Comparison of ENCODE assay signal across 12 cellular contexts in the genomic region with DNA sequence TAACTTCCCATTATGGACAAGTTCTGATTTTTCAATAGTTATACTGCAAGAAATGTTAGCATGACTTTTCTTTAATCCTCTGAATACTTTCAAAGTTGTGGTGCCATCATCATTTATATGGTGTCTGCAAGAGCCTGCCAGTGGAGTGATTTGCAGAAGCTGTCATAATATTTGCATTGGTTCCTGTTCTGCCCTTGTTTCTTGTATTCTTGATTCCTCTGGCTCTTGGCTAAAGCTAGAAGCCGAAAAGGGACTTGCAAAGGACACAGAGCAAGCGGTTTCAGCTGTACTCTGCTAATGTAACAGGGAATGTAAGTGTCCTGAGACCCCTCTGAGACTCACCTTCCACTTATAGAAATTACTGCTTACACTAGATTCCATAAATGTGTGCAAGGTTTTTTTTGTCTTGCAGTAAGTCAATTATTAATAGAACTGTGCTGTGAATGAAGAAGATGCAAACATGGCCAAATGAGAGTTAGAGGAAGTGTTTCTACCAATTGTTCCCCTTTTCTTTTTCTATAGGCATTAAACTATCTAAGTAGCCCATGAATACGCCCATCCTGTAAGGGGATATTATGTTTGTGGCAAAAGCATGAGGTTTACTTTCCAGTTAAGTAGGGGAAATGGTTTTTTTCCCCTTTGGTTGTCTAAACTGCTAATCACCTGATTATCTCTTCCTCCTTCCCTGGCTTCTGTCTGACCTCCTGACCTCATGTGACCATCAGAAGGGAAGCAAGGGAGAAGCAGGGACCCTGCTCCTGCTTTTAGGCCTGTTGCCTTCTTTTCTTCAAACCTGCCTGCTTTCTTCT. TPM values are rescaled to one million over a fixed set of nuclear protein-coding genes. Genes with fewer than 3 reads are reported as not detected.
DNase-seq lines count a peak whose midpoint lies in the region; ATAC-seq, FAIRE-seq and TF ChIP-seq lines count a peak whose summit lies in the region.
"Had no signal": no experiment of that assay in that cellular context is flagged by ENCODE, and none has a peak within 500 bp of the region (broad histone marks: within the 10 kb centered on the region; RNA-seq: fewer than 3 reads in every experiment).

No MANE protein-coding gene starts in this region.

- no peaks in the 10 kb centered on the region for H3K9me3 Mint-ChIP-seq in IgD-negative memory B cell
- H3K9me3 Mint-ChIP-seq in effector memory CD8-positive, alpha-beta T cell, result no peaks in the 10 kb centered on the region
- H3K9me3 Mint-ChIP-seq in activated naive CD4-positive, alpha-beta T cell treated with anti-CD3 and anti-CD28 coated beads for 36 hours, result no peaks in the 10 kb centered on the region
- H3K9me3 Mint-ChIP-seq in Caco-2 (ENCODE audit: unreplicated experiment), result no peaks in the 10 kb centered on the region
- H3K9me3 Mint-ChIP-seq: activated CD4-positive, alpha-beta memory T cell treated with anti-CD3 and anti-CD28 coated beads, Interleukin-2, amount 10 ng/mL, durations not matched to agents 7 days and 5 days had no signal

- in situ Hi-C loops in HepG2 (cut with HindIII; ENCODE audit: extremely low pct_ligation_motif_present, low pct_unique_long_range_greater_than_20kb), result no loop called here

- no peak overlapping the region for H3K9ac ChIP-seq in liver (ENCODE audit: low read depth in 1 of 2, low read length in 2 of 2)
- H3K9ac ChIP-seq in HepG2 (ENCODE audit: insufficient read depth, low read depth, low read length), result no peak overlapping the region

- WGBS in liver, result 62% methylated on average over 3 of the region's 3 CpGs
- 18% methylated on average over 3 of the region's 3 CpGs for WGBS in HepG2 (ENCODE audit: low lambda C conversion rate)

- no peak overlapping the region for H3K4me2 ChIP-seq in HepG2 (ENCODE audit: low read depth, low read length)
- H3K4me2 ChIP-seq: A549 had no signal

- H3K4me3 Mint-ChIP-seq in IgD-negative memory B cell, result peak overlapping the region; percentile 53 to 82 (median 72)
- no peak overlapping the region for H3K4me3 Mint-ChIP-seq in effector memory CD8-positive, alpha-beta T cell
- no peak overlapping the region for H3K4me3 Mint-ChIP-seq in activated naive CD4-positive, alpha-beta T cell treated with anti-CD3 and anti-CD28 coated beads for 36 hours
- H3K4me3 Mint-ChIP-seq in Caco-2 (ENCODE audit: unreplicated experiment), result no peak overlapping the region
- H3K4me3 Mint-ChIP-seq: activated CD4-positive, alpha-beta memory T cell treated with anti-CD3 and anti-CD28 coated beads, Interleukin-2, amount 10 ng/mL, durations not matched to agents 7 days and 5 days had no signal

- H3K27ac ChIP-seq in liver (ENCODE audit: low read depth in 1 of 2, low read length in 2 of 2) (peak overlapping the region; percentile 2 to 30), HepG2 (ENCODE audit: extremely low read length, insufficient read depth, low read length) (no peak overlapping the region)
- H3K27ac ChIP-seq: A549, foreskin keratinocyte had no signal

- TF ChIP-seq EP300 in HepG2 (IDR thresholded peaks at IDR 0.05; ENCODE audit: low read depth in 2 of 2, low read length in 2 of 2) (no peak), HepG2 (CRISPR knock-in tag; IDR thresholded peaks at IDR 0.05; ENCODE audit: borderline replicate concordance) (no peak)

- TF ChIP-seq POLR2A in HepG2 (IDR thresholded peaks at IDR 0.05; ENCODE audit: insufficient read depth in 1 of 2, low read depth in 2 of 2, low read length in 2 of 2), result no peak

- no peak for ATAC-seq in HepG2
- ATAC-seq in effector memory CD8-positive, alpha-beta T cell (replicated peaks), result peak; percentile 22
- ATAC-seq: A549, foreskin keratinocyte had no signal

- FAIRE-seq in HepG2 (lab: Jason Lieb, UNC), result no peak
- FAIRE-seq: A549 had no signal

- H3K27ac Mint-ChIP-seq in IgD-negative memory B cell, result peak overlapping the region; percentile 78 to 97 (median 87)
- no peak overlapping the region for H3K27ac Mint-ChIP-seq in effector memory CD8-positive, alpha-beta T cell
- H3K27ac Mint-ChIP-seq in activated naive CD4-positive, alpha-beta T cell treated with anti-CD3 and anti-CD28 coated beads for 36 hours, result no peak overlapping the region
- H3K27ac Mint-ChIP-seq in Caco-2 (ENCODE audit: unreplicated experiment), result no peak overlapping the region
- H3K27ac Mint-ChIP-seq: activated CD4-positive, alpha-beta memory T cell treated with anti-CD3 and anti-CD28 coated beads, Interleukin-2, amount 10 ng/mL, durations not matched to agents 7 days and 5 days had no signal

- intact Hi-C loops in HepG2 (cut with micrococcal nuclease; ENCODE audit: unreplicated experiment) (no loop called here), Caco-2 (cut with micrococcal nuclease; ENCODE audit: unreplicated experiment) (no loop called here)
- intact Hi-C loops in activated naive CD4-positive, alpha-beta T cell treated with anti-CD3 and anti-CD28 coated beads for 36 hours (cut with micrococcal nuclease), result no loop called here

- H3K27me3 Mint-ChIP-seq in IgD-negative memory B cell (peaks cover 1% of the 10 kb centered on the region), Caco-2 (ENCODE audit: insufficient read depth, unreplicated experiment) (no peaks in the 10 kb centered on the region)
- peaks cover 0 to 25% of the 10 kb centered on the region in 2 donors for H3K27me3 Mint-ChIP-seq in effector memory CD8-positive, alpha-beta T cell
- peaks cover 24% of the 10 kb centered on the region for H3K27me3 Mint-ChIP-seq in activated naive CD4-positive, alpha-beta T cell treated with anti-CD3 and anti-CD28 coated beads for 36 hours (ENCODE audit: low read depth)
- H3K27me3 Mint-ChIP-seq: activated CD4-positive, alpha-beta memory T cell treated with anti-CD3 and anti-CD28 coated beads, Interleukin-2, amount 10 ng/mL, durations not matched to agents 7 days and 5 days had no signal

- H3K9me3 ChIP-seq in liver (ENCODE audit: control insufficient read depth in 4 of 4, low read length in 3 of 4) (no peaks in the 10 kb centered on the region), HepG2 (ENCODE audit: low read length) (no peaks in the 10 kb centered on the region), Caco-2 (no peaks in the 10 kb centered on the region)
- H3K9me3 ChIP-seq: A549 had no signal

- BruUV-seq in HepG2 (replicated peaks; lab: Mats Ljungman, UMichigan), result no TSS peak
- no TSS peak for BruUV-seq in Caco-2 (replicated peaks; lab: Mats Ljungman, UMichigan)

- no peaks in the 10 kb centered on the region for H3K36me3 ChIP-seq in liver (ENCODE audit: control insufficient read depth in 4 of 4, insufficient read depth in 3 of 4, low read depth in 1 of 4, low read length in 3 of 4)
- H3K36me3 ChIP-seq in HepG2 (replicated peaks in 1 of 2; ENCODE audit: control insufficient read depth in 1 of 2, insufficient read depth in 2 of 2, low read length in 2 of 2), result no peaks in the 10 kb centered on the region
- no peaks in the 10 kb centered on the region for H3K36me3 ChIP-seq in Caco-2 (ENCODE audit: control insufficient read depth, insufficient read depth, low read length)

- peaks cover 1 to 4% (median 3%) of the 10 kb centered on the region in 4 donors for H3K4me1 ChIP-seq in liver (ENCODE audit: control insufficient read depth in 4 of 4, insufficient read depth in 4 of 4, low read length in 3 of 4)
- peaks cover 5% of the 10 kb centered on the region for H3K4me1 ChIP-seq in HepG2 (ENCODE audit: insufficient read depth, low read length)
- H3K4me1 ChIP-seq in Caco-2, result 0 out of 2 replicates have a peak, but pooled peaks cover 6% of the 10 kb centered on the region
- H3K4me1 ChIP-seq: A549, foreskin keratinocyte had no signal

- DNase-seq in HepG2 (ENCODE audit: low spot score), result no peak
- DNase-seq in effector memory CD8-positive, alpha-beta T cell, result no peak
- no peak for DNase-seq in activated naive CD4-positive, alpha-beta T cell treated with anti-CD3 and anti-CD28 coated beads for 36 hours
- no peak for DNase-seq in NCI-H146 treated with DMSO at 0.1 percent for 48 hours (lab: John Stamatoyannopoulos, UW; ENCODE audit: unreplicated experiment)
- DNase-seq in Caco-2, result no peak
- no peak for DNase-seq in NCI-H748 (lab: John Stamatoyannopoulos, UW; ENCODE audit: unreplicated experiment)
- DNase-seq: activated CD4-positive, alpha-beta memory T cell treated with anti-CD3 and anti-CD28 coated beads, Interleukin-2, amount 10 ng/mL, durations not matched to agents 7 days and 5 days; foreskin keratinocyte; NCI-H510A had no signal

- H3K27me3 ChIP-seq in liver (ENCODE audit: control insufficient read depth in 4 of 4, insufficient read depth in 4 of 4, low read length in 3 of 4) (no peaks in the 10 kb centered on the region), HepG2 (ENCODE audit: control insufficient read depth in 1 of 2, insufficient read depth in 2 of 2, low read length in 2 of 2) (no peaks in the 10 kb centered on the region), Caco-2 (replicated peaks; ENCODE audit: control insufficient read depth, insufficient read depth, low read length) (no peaks in the 10 kb centered on the region)

- TF ChIP-seq CTCF in liver (IDR thresholded peaks at IDR 0.05; ENCODE audit: low read depth, low read length, missing input control) (no peak), HepG2 (CRISPR knock-in tag; IDR thresholded peaks at IDR 0.05) (no peak), Caco-2 (IDR thresholded peaks at IDR 0.05; ENCODE audit: insufficient read depth in 1 of 2, low read depth in 1 of 2, low read length in 1 of 2, severe bottlenecking in 1 of 2, unreplicated experiment in 1 of 2) (no peak)

- CTCF ChIA-PET in HepG2 (lab: Yijun Ruan, JAX; ENCODE audit: low intra/inter-chr PET ratio, low total read pairs) (no interaction called here), Caco-2 (lab: Charles Lee) (no interaction called here)
- CTCF ChIA-PET in activated naive CD4-positive, alpha-beta T cell treated with anti-CD3 and anti-CD28 coated beads for 36 hours (lab: Charles Lee), result interaction anchor here (0.5 kb wide), 1 partner anchor 174 kb away, joined by 4 read pairs; no protein-coding TSS in a partner anchor

- TF ChIP-seq RAD21 in liver (IDR thresholded peaks at IDR 0.05) (no peak), HepG2 (CRISPR knock-in tag; IDR thresholded peaks at IDR 0.05) (no peak)

- POLR2A ChIA-PET in HepG2 (lab: Yijun Ruan, JAX), result no interaction called here
- POLR2A ChIA-PET in Caco-2 (lab: Charles Lee), result no interaction called here

- no peaks in the 10 kb centered on the region for H3K79me2 ChIP-seq in HepG2 (ENCODE audit: insufficient read depth, low read length)

- no peaks in the 10 kb centered on the region for H4K20me1 ChIP-seq in HepG2 (ENCODE audit: insufficient read depth, low read length)

- H2AFZ ChIP-seq in HepG2 (ENCODE audit: low read length), result no peak overlapping the region

- H3K4me1 Mint-ChIP-seq in IgD-negative memory B cell (peaks cover 31 to 51% (median 38%) of the 10 kb centered on the region in 3 donors), Caco-2 (ENCODE audit: low read depth, unreplicated experiment) (peaks cover 4% of the 10 kb centered on the region)
- H3K4me1 Mint-ChIP-seq in effector memory CD8-positive, alpha-beta T cell (ENCODE audit: low read depth in 2 of 2), result no peaks in the 10 kb centered on the region
- H3K4me1 Mint-ChIP-seq in activated naive CD4-positive, alpha-beta T cell treated with anti-CD3 and anti-CD28 coated beads for 36 hours (ENCODE audit: low read depth), result peaks cover 10% of the 10 kb centered on the region

- H3K36me3 Mint-ChIP-seq in IgD-negative memory B cell, result peaks cover 2% of the 10 kb centered on the region
- H3K36me3 Mint-ChIP-seq in effector memory CD8-positive, alpha-beta T cell (ENCODE audit: insufficient read depth), result no peaks in the 10 kb centered on the region
- H3K36me3 Mint-ChIP-seq in activated naive CD4-positive, alpha-beta T cell treated with anti-CD3 and anti-CD28 coated beads for 36 hours (ENCODE audit: low read depth), result no peaks in the 10 kb centered on the region
- peaks cover 2% of the 10 kb centered on the region for H3K36me3 Mint-ChIP-seq in Caco-2 (ENCODE audit: insufficient read depth, unreplicated experiment)

- H3K4me3 ChIP-seq in liver (ENCODE audit: low read depth in 1 of 3, low read length in 3 of 3) (no peak overlapping the region), HepG2 (replicated peaks in 1 of 3; ENCODE audit: insufficient read depth in 1 of 3, low read depth in 2 of 3, low read length in 3 of 3) (no peak overlapping the region), Caco-2 (ENCODE audit: low read depth, low read length) (no peak overlapping the region)
- H3K4me3 ChIP-seq: A549 had no signal

RNA-seq across cellular contexts. Expression of a gene that starts 5.3 kb away (rescaled TPM):
- total RNA-seq in liver (10 to 100 TPM; 12.0 to 20.3 TPM), HepG2 (2016; rRNA removed; fragmentation: Illumina TruSeq; extraction: Trizol) (40.2 and 47.4 TPM in 2 replicates), Caco-2 (2022) (7.7 and 9.3 TPM in 2 replicates)
- polyA plus RNA-seq in liver (10 to 100 TPM; 13.9 to 15.0 TPM), HepG2 (2011; rRNA removed) (27.9 and 29.4 TPM in 2 replicates), IgD-negative memory B cell (41.7 TPM)
- 18.4 and 26.2 TPM in 2 replicates for total RNA-seq in HepG2 (2016; cell fraction: cytosol; rRNA removed; fragmentation: Illumina TruSeq; extraction: Trizol; ENCODE audit: low read depth)
- 31.6 and 50.5 TPM in 2 replicates for total RNA-seq in HepG2 (2016; cell fraction: insoluble cytoplasmic fraction; rRNA removed; fragmentation: Illumina TruSeq; extraction: Trizol)
- 29.5 and 31.7 TPM in 2 replicates for total RNA-seq in HepG2 (2016; cell fraction: membrane; rRNA removed; fragmentation: Illumina TruSeq; extraction: Trizol)
- total RNA-seq in HepG2 (2016; cell fraction: nucleus; rRNA removed; fragmentation: Illumina TruSeq; extraction: Trizol), result 20.3 and 23.7 TPM in 2 replicates
- 19.8 and 23.1 TPM in 2 replicates for polyA plus RNA-seq in HepG2 (2011; cell fraction: cytosol; rRNA removed)
- 15.5 and 18.9 TPM in 2 replicates for polyA plus RNA-seq in HepG2 (2011; cell fraction: nucleus; rRNA removed)
- 20.8 and 21.2 TPM in 2 replicates for polyA plus RNA-seq in HepG2 (2012)
- 18.4 and 23.4 TPM in 2 replicates for polyA plus RNA-seq in HepG2 (2016; cell fraction: cytosol; fragmentation: Illumina TruSeq; extraction: Trizol; ENCODE audit: low read depth)
- 52.5 and 53.4 TPM in 2 replicates for polyA plus RNA-seq in HepG2 (2016; cell fraction: insoluble cytoplasmic fraction; fragmentation: Illumina TruSeq; extraction: Trizol; ENCODE audit: low read depth)
- polyA plus RNA-seq in HepG2 (2016; cell fraction: membrane; fragmentation: Illumina TruSeq; extraction: Trizol; ENCODE audit: low read depth), result 28.6 and 29.4 TPM in 2 replicates
- 27.7 and 33.8 TPM in 2 replicates for polyA plus RNA-seq in HepG2 (2016; cell fraction: nucleus; fragmentation: Illumina TruSeq; extraction: Trizol; ENCODE audit: insufficient read depth, low read depth)
- 12.7 and 17.0 TPM in 2 replicates for polyA minus RNA-seq in HepG2 (2011; rRNA and poly(A)+ RNA removed; ENCODE audit: low replicate concordance)
- 6.2 TPM in 2 replicates for polyA minus RNA-seq in HepG2 (2011; cell fraction: cytosol; rRNA and poly(A)+ RNA removed)
- 12.5 and 17.7 TPM in 2 replicates for polyA minus RNA-seq in HepG2 (2011; cell fraction: nucleus; rRNA and poly(A)+ RNA removed)
- 10 to 100 TPM; 27.3 to 35.1 TPM for total RNA-seq in activated naive CD4-positive, alpha-beta T cell treated with anti-CD3 and anti-CD28 coated beads for 36 hours

RNA-seq across cellular contexts. Expression of a gene that starts 28.6 kb away (rescaled TPM):
- total RNA-seq in liver (10 to 100 TPM in 1 of 2 donors, under 1 TPM in 1; 0.50 to 14.9 TPM), HepG2 (2016; rRNA removed; fragmentation: Illumina TruSeq; extraction: Trizol) (49.3 and 79.3 TPM in 2 replicates), Caco-2 (2022) (86.2 and 87.4 TPM in 2 replicates)
- polyA plus RNA-seq in liver (1 to 10 TPM; 1.3 TPM), HepG2 (2011; rRNA removed) (6.7 and 16.6 TPM in 2 replicates), IgD-negative memory B cell (8.0 TPM)
- 6.9 and 7.6 TPM in 2 replicates for total RNA-seq in HepG2 (2016; cell fraction: cytosol; rRNA removed; fragmentation: Illumina TruSeq; extraction: Trizol; ENCODE audit: low read depth)
- total RNA-seq in HepG2 (2016; cell fraction: insoluble cytoplasmic fraction; rRNA removed; fragmentation: Illumina TruSeq; extraction: Trizol), result 51.4 and 84.6 TPM in 2 replicates
- total RNA-seq in HepG2 (2016; cell fraction: membrane; rRNA removed; fragmentation: Illumina TruSeq; extraction: Trizol), result 17.9 and 22.4 TPM in 2 replicates
- total RNA-seq in HepG2 (2016; cell fraction: nucleus; rRNA removed; fragmentation: Illumina TruSeq; extraction: Trizol), result 45.3 and 45.9 TPM in 2 replicates
- 4.7 and 6.3 TPM in 2 replicates for polyA plus RNA-seq in HepG2 (2011; cell fraction: cytosol; rRNA removed)
- 8.7 and 9.8 TPM in 2 replicates for polyA plus RNA-seq in HepG2 (2011; cell fraction: nucleus; rRNA removed)
- polyA plus RNA-seq in HepG2 (2012), result 6.3 and 17.3 TPM in 2 replicates
- polyA plus RNA-seq in HepG2 (2016; cell fraction: cytosol; fragmentation: Illumina TruSeq; extraction: Trizol; ENCODE audit: low read depth), result 3.3 and 3.4 TPM in 2 replicates
- 68.2 and 73.1 TPM in 2 replicates for polyA plus RNA-seq in HepG2 (2016; cell fraction: insoluble cytoplasmic fraction; fragmentation: Illumina TruSeq; extraction: Trizol; ENCODE audit: low read depth)
- 8.8 and 8.9 TPM in 2 replicates for polyA plus RNA-seq in HepG2 (2016; cell fraction: membrane; fragmentation: Illumina TruSeq; extraction: Trizol; ENCODE audit: low read depth)
- 40.3 and 41.0 TPM in 2 replicates for polyA plus RNA-seq in HepG2 (2016; cell fraction: nucleus; fragmentation: Illumina TruSeq; extraction: Trizol; ENCODE audit: insufficient read depth, low read depth)
- 1.8 and 5.4 TPM in 2 replicates for polyA minus RNA-seq in HepG2 (2011; rRNA and poly(A)+ RNA removed; ENCODE audit: low replicate concordance)
- polyA minus RNA-seq in HepG2 (2011; cell fraction: cytosol; rRNA and poly(A)+ RNA removed), result 3.5 and 5.9 TPM in 2 replicates
- 20.3 and 23.4 TPM in 2 replicates for polyA minus RNA-seq in HepG2 (2011; cell fraction: nucleus; rRNA and poly(A)+ RNA removed)
- 10 to 100 TPM; 69.5 to 76.5 TPM for total RNA-seq in activated naive CD4-positive, alpha-beta T cell treated with anti-CD3 and anti-CD28 coated beads for 36 hours

Comparison
In these comparisons a context has a peak if more than half of its experiments do, and no peak if none do; other contexts are left out.
1. H3K27ac Mint-ChIP-seq: peak in IgD-negative memory B cell (3 of 3); none in effector memory CD8-positive, alpha-beta T cell (0 of 2), activated naive CD4-positive, alpha-beta T cell treated with anti-CD3 and anti-CD28 coated beads for 36 hours (single experiment) and Caco-2 (single experiment).
2. H3K4me3 Mint-ChIP-seq: peak in IgD-negative memory B cell (4 of 4); none in effector memory CD8-positive, alpha-beta T cell (0 of 2), activated naive CD4-positive, alpha-beta T cell treated with anti-CD3 and anti-CD28 coated beads for 36 hours (single experiment) and Caco-2 (single experiment).